In the genomic region with DNA sequence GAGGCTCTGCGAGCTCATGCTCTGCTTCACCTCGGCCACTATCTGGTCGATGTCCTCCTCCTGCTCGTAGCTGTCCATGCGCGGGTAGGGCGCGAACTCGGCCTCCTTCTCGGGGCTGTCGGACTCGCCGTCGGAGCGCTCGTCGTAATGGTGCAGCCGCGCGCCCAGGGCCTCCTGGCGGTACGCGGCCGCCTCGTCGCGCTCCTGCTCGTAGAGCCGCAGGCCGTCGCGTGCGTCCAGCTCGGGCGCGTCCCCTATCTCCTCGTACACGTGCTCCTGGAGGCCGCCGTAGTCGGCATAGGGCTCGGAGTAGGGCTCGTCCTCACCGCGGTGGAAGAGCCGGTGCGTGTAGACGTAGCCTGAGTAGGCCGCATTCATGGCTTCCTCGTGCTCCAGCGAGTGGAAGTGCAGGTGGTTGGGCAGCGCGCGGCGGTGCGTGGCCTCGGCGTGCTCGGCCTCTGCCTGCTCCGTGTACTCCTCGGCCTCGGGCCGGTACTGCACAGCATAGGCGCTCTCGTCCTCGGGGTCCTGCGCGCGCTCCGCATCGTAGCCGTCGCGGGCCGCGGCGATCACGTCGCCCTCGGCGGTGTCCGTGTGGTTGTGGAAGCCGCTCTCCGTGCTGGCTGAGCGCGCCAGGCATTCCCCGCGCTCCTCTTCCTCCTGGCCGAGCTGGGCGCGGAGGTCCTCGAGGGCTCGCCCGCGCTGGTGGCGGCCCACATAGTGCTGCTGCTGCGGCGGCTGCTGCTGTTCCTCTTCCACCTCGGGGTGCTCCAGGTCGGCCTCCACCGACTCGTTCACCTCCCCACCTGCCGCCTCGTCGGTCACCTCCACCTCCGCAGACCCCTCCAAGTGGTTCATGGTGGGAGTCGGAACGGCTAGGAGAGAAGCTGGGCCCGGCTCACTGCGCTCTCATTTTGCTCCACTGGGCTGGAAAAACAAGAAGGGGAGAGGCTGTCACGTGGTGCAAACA, we compare ENCODE assay signal across 12 cellular contexts.
DNase-seq lines count a peak whose midpoint lies in the region; FAIRE-seq and TF ChIP-seq lines count a peak whose summit lies in the region.
"Had no signal": no experiment of that assay in that cellular context is flagged by ENCODE, and none has a peak within 500 bp of the region (broad histone marks: within the 10 kb centered on the region; RNA-seq: fewer than 3 reads in every experiment).

No MANE protein-coding gene starts in this region.

- no peaks in the 10 kb centered on the region for H3K36me3 ChIP-seq in H7 (replicated peaks; ENCODE audit: control insufficient read depth, insufficient read depth, low read length)

- H3K36me3 Mint-ChIP-seq in Calu3 (ENCODE audit: insufficient read depth, unreplicated experiment) (peaks cover 6% of the 10 kb centered on the region), nephron progenitor cell (ENCODE audit: low read depth) (peaks cover 7% of the 10 kb centered on the region)

- no peak for TF ChIP-seq CTCF in Calu3 (IDR thresholded peaks at IDR 0.05; ENCODE audit: unreplicated experiment)
- TF ChIP-seq CTCF in nephron progenitor cell (IDR thresholded peaks at IDR 0.05): no peak

- FAIRE-seq in urothelium cell line (lab: Jason Lieb, UNC): peak; percentile 23
- FAIRE-seq: A549, H54 had no signal

- H3K27me3 Mint-ChIP-seq in Calu3 (ENCODE audit: unreplicated experiment) (no peaks in the 10 kb centered on the region), nephron progenitor cell (ENCODE audit: low read depth, poor library complexity) (peaks cover 8% of the 10 kb centered on the region)

- H3K4me1 Mint-ChIP-seq in Calu3 (ENCODE audit: low read depth, unreplicated experiment) (peaks cover 32% of the 10 kb centered on the region), nephron progenitor cell (peaks cover 26% of the 10 kb centered on the region)
- H3K4me1 Mint-ChIP-seq: CD8-positive, alpha-beta memory T cell had no signal

- no peak overlapping the region for H3K4me3 Mint-ChIP-seq in Calu3 (ENCODE audit: low read depth, unreplicated experiment)
- no peak overlapping the region for H3K4me3 Mint-ChIP-seq in nephron progenitor cell
- H3K4me3 Mint-ChIP-seq: CD8-positive, alpha-beta memory T cell had no signal

- BruUV-seq in Calu3 (replicated peaks; lab: Mats Ljungman, UMichigan): no TSS peak

- H3K9me3 Mint-ChIP-seq in Calu3 (ENCODE audit: low read depth, unreplicated experiment) (no peaks in the 10 kb centered on the region), nephron progenitor cell (peaks cover 14% of the 10 kb centered on the region)

- no peaks in the 10 kb centered on the region for H3K27me3 ChIP-seq in H7 (ENCODE audit: control insufficient read depth, insufficient read depth, low read length)

- CTCF ChIA-PET in Calu3 (lab: Charles Lee): no interaction called here

- intact Hi-C loops in Calu3 (cut with micrococcal nuclease; ENCODE audit: unreplicated experiment): no loop called here
- intact Hi-C loops in posterior vena cava (cut with DNase I): no loop called here

- H3K4me3 ChIP-seq in H7 (ENCODE audit: insufficient read depth, low read depth, low read length): no peak overlapping the region
- H3K4me3 ChIP-seq: A549 had no signal

- H3K27ac Mint-ChIP-seq in Calu3 (ENCODE audit: unreplicated experiment) (peak overlapping the region; percentile 68), nephron progenitor cell (peak overlapping the region; percentile 8)

- DNase-seq in Calu3: no peak
- peak; percentile 28 for DNase-seq in H7
- DNase-seq in nephron progenitor cell: no peak
- no peak for DNase-seq in urothelium cell line (ENCODE audit: low spot score)
- no peak for DNase-seq in T1000 (lab: John Stamatoyannopoulos, UW)
- no peak for DNase-seq in posterior vena cava (ENCODE audit: low spot score)
- DNase-seq: Caco-2; CD8-positive, alpha-beta memory T cell; DMS53; GF-D8 had no signal
